Comparison of ENCODE assay signal across 8 cellular contexts in the genomic region with DNA sequence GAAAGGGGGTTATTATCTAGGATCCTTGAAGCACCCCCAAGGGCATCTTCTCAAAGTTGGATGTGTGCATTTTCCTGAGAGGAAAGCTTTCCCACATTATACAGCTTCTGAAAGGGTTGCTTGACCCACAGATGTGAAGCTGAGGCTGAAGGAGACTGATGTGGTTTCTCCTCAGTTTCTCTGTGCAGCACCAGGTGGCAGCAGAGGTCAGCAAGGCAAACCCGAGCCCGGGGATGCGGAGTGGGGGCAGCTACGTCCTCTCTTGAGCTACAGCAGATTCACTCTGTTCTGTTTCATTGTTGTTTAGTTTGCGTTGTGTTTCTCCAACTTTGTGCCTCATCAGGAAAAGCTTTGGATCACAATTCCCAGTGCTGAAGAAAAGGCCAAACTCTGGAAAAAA.
DNase-seq lines count a peak whose midpoint lies in the region; ATAC-seq, FAIRE-seq and TF ChIP-seq lines count a peak whose summit lies in the region.
"Not testable (repeated sequence)": the region's sequence is repeated elsewhere in the genome, so short reads cannot be mapped to it uniquely, and the experiment has no call there.

No MANE protein-coding gene starts in this region.

- POLR2A ChIA-PET in A549 (lab: Yijun Ruan, JAX), result not testable (repeated sequence)

- not testable (repeated sequence) for H3K4me1 Mint-ChIP-seq in nephron

- not testable (repeated sequence) for H4K20me1 ChIP-seq in GM23248 (ENCODE audit: insufficient read depth)

- DNase-seq in A549 (ENCODE audit: low read depth in 1 of 2, low spot score in 1 of 2) (peak in 1 of 2 experiments; percentile 60), GM23248 (peak; percentile 64), SJCRH30 (peak; percentile 64 to 75), activated T-cell treated with anti-CD3 and anti-CD28 coated beads for 1 hour (ENCODE audit: low read depth) (peak; percentile 61), heart right ventricle (peak; percentile 65 to 72)
- peak; percentile 49 for DNase-seq in central memory CD4-positive, alpha-beta T cell
- peak; percentile 70 for DNase-seq in stimulated activated CD4-positive, alpha-beta T cell treated with anti-CD3 and anti-CD28 coated beads, Interleukin-4, amount 100 ng/mL, for 24 hours

- FAIRE-seq in A549 (lab: Jason Lieb, UNC), result not testable (repeated sequence)

- H3K27ac Mint-ChIP-seq in nephron, result not testable (repeated sequence)

- H3K4me2 ChIP-seq in A549; GM23248 (ENCODE audit: unreplicated experiment): not testable (repeated sequence)

- not testable (repeated sequence) for H3K9ac ChIP-seq in GM23248

- H3K9me3 Mint-ChIP-seq in nephron, result not testable (repeated sequence)

- ATAC-seq in A549, heart right ventricle: not testable (repeated sequence)

- not testable (repeated sequence) for H3K9me2 ChIP-seq in GM23248 (ENCODE audit: insufficient read depth)

- not testable (repeated sequence) for H3K4me1 ChIP-seq in A549; GM23248 (ENCODE audit: insufficient read depth); SJCRH30; heart right ventricle

- not testable (repeated sequence) for H3K9me3 ChIP-seq in A549; GM23248 (ENCODE audit: low read depth); SJCRH30 (replicated peaks); heart right ventricle

- TF ChIP-seq EP300 in A549 (IDR thresholded peaks at IDR 0.05), result not testable (repeated sequence)

- not testable (repeated sequence) for H3K27ac ChIP-seq in A549, GM23248, SJCRH30, heart right ventricle

- intact Hi-C loops in heart right ventricle (cut with DNase I), result not testable (repeated sequence)

- not testable (repeated sequence) for H3K79me2 ChIP-seq in GM23248 (ENCODE audit: insufficient read depth)

- peak; percentile 53 for TF ChIP-seq CTCF in A549 (IDR thresholded peaks at IDR 0.05)
- TF ChIP-seq CTCF in heart right ventricle (IDR thresholded peaks at IDR 0.05), result peak; percentile 29 to 66 (median 56)
- TF ChIP-seq CTCF in nephron (IDR thresholded peaks at IDR 0.05; ENCODE audit: unreplicated experiment in 3 of 3), result peak; percentile 48 to 55 (median 52)

- not testable (repeated sequence) for H3F3A ChIP-seq in GM23248 (ENCODE audit: insufficient read depth)

- CTCF ChIA-PET in A549 (lab: Yijun Ruan, JAX), result not testable (repeated sequence)

- H2AFZ ChIP-seq in GM23248, result not testable (repeated sequence)

- TF ChIP-seq POLR2A in A549 (IDR thresholded peaks at IDR 0.05; ENCODE audit: low read length), result not testable (repeated sequence)

- not testable (repeated sequence) for H3K36me3 ChIP-seq in GM23248 (ENCODE audit: low read depth); SJCRH30; heart right ventricle

- not testable (repeated sequence) for H3K27me3 Mint-ChIP-seq in nephron (ENCODE audit: low read depth)

- 1% methylated on average over 5 of the region's 5 CpGs for WGBS in A549 (ENCODE audit: missing lambda C conversion rate)
- WGBS in GM23248 (ENCODE audit: low coverage in 1 of 2, low lambda C conversion rate in 2 of 2, missing lambda C conversion rate in 2 of 2), 2 experiments, result 0 to 1% methylated on average over 5 of the region's 5 CpGs
- WGBS in heart right ventricle, 2 donors, result 8 to 26% methylated on average over 5 of the region's 5 CpGs

- not testable (repeated sequence) for H3K4me3 ChIP-seq in A549, GM23248, SJCRH30, heart right ventricle

- TF ChIP-seq RAD21 in A549 (conservative IDR thresholded peaks at IDR 0.05 in 1 of 2, IDR thresholded peaks at IDR 0.05 in 1 of 2), result peak; percentile 67 to 77

- in situ Hi-C loops in GM23248 (cut with MboI), result not testable (repeated sequence)

- not testable (repeated sequence) for H3K27me3 ChIP-seq in GM23248 (replicated peaks; ENCODE audit: insufficient read depth); SJCRH30; heart right ventricle

- H3K36me3 Mint-ChIP-seq in nephron (ENCODE audit: low read depth), result not testable (repeated sequence)

- H3K4me3 Mint-ChIP-seq in nephron, result not testable (repeated sequence)

TF ChIP-seq in A549, 52 proteins besides CTCF, POLR2A, EP300 and RAD21:
- TF ChIP-seq SMC3 (IDR thresholded peaks at IDR 0.05), result peak; percentile 72
